In genomic region chr13:61094865-61095264, GRCh38 we compare ENCODE assay signal across 19 cellular contexts.
"Had no signal": no experiment of that assay in that cellular context is flagged by ENCODE, and none has a peak within 500 bp of the region (broad histone marks: within the 10 kb centered on the region; RNA-seq: fewer than 3 reads in every experiment).

No MANE protein-coding gene starts in this region.

- H3K4me1 ChIP-seq: heart right ventricle, sigmoid colon, stomach, transverse colon had no signal

- H3K4me3 Mint-ChIP-seq: naive thymus-derived CD8-positive, alpha-beta T cell had no signal

- H3K27ac Mint-ChIP-seq: naive thymus-derived CD8-positive, alpha-beta T cell had no signal

- H3K36me3 ChIP-seq: heart right ventricle, neutrophil, sigmoid colon, stomach, thoracic aorta, transverse colon had no signal

- H3K27ac ChIP-seq: coronary artery, heart right ventricle, neutrophil, sigmoid colon, skin epidermis, stomach, thoracic aorta, transverse colon had no signal

- H3K27me3 ChIP-seq: heart right ventricle, neutrophil, sigmoid colon, stomach, transverse colon had no signal

- H3K9me3 ChIP-seq: heart right ventricle, mucosa of descending colon, neutrophil, sigmoid colon, stomach, thoracic aorta, transverse colon had no signal

- H3K4me3 ChIP-seq: coronary artery, heart right ventricle, mucosa of descending colon, sigmoid colon, skin epidermis, stomach, thoracic aorta, transverse colon had no signal

- H3K36me3 Mint-ChIP-seq: naive thymus-derived CD8-positive, alpha-beta T cell had no signal

- ATAC-seq: esophagus mucosa; heart right ventricle; left lobe of liver; mucosa of descending colon; naive thymus-derived CD8-positive, alpha-beta T cell had no signal

- DNase-seq: effector CD4-positive, alpha-beta T cell; heart right ventricle; hypothalamus; islet precursor cell; mammary epithelial cell; mucosa of descending colon; naive thymus-derived CD8-positive, alpha-beta T cell; sigmoid colon; stimulated activated CD4-positive, alpha-beta T cell treated with anti-CD3 and anti-CD28 coated beads, Interleukin-2, amount 100 ng/mL, for 24 hours; stimulated activated naive CD4-positive, alpha-beta T cell; stomach; substantia nigra; transverse colon had no signal
